In the genomic region with DNA sequence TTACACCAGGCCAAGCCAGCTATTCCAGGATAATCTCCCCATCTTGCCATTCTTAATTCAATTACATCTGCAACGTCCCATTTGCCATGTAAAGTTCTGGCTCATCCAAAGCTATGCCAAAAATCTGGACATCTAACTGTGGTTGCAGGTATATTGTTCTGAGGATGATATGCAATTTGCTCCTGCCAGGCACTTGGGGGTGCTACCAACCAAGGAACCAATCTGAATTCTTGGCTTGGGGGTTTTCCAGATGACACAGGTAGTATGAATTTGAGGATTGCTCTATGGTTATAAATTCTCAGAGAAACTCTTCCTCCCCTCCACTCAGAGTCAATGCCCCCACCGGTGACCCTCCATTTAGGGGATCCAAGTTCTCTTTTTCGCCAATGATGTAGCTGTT, we compare ENCODE assay signal across 8 cellular contexts. TPM values are rescaled to one million over a fixed set of nuclear protein-coding genes. Genes with fewer than 3 reads are reported as not detected.
DNase-seq lines count a peak whose midpoint lies in the region; ATAC-seq and TF ChIP-seq lines count a peak whose summit lies in the region.

No MANE protein-coding gene starts in this region.

- peak; percentile 70 for TF ChIP-seq CTCF in GM10266 (IDR thresholded peaks at IDR 0.05; ENCODE audit: control insufficient read depth, insufficient read depth, low read depth, missing control alignments)
- TF ChIP-seq CTCF in dorsolateral prefrontal cortex (IDR thresholded peaks at IDR 0.05 in 54 of 56, conservative IDR thresholded peaks at IDR 0.05 in 2 of 56; ENCODE audit: low read depth in 1 of 56, partially characterized antibody in 56 of 56), result peak in 48 of 56 donors; percentile 19 to 68 (median 45)

- H3K27me3 ChIP-seq in dorsolateral prefrontal cortex, result no peaks in the 10 kb centered on the region

- no peak overlapping the region for H3K4me3 ChIP-seq in dorsolateral prefrontal cortex

- DNase-seq in 8988T (peak; percentile 38), GM10266 (ENCODE audit: extremely low spot score) (peak; percentile 55), SK-N-DZ (ENCODE audit: low spot score) (peak; percentile 32), dorsolateral prefrontal cortex (no peak), renal cortical epithelial cell (ENCODE audit: low read depth) (peak; percentile 40)

- peak overlapping the region in 38 of 59 donors; percentile 1 to 87 (median 52) for H3K27ac ChIP-seq in dorsolateral prefrontal cortex

- ATAC-seq in HG02970 (IDR thresholded peaks at IDR 0.05; ENCODE audit: low FRiP score, unreplicated experiment), result no peak
- ATAC-seq in HG03565 (IDR thresholded peaks at IDR 0.05; ENCODE audit: unreplicated experiment), result no peak
- ATAC-seq in GM18502 (IDR thresholded peaks at IDR 0.05; ENCODE audit: poor library complexity, unreplicated experiment), result no peak

- intact Hi-C loops in dorsolateral prefrontal cortex (cut with DNase I), result loop anchor here (5.0 to 10.0 kb wide), 3 partner anchors 280 to 432 kb away; a partner anchor contains a TSS

RNA-seq across cellular contexts. Expression of a gene that starts 33.0 kb away (rescaled TPM):
- polyA plus RNA-seq in SK-N-DZ (2014; cell fraction: cytosol; rRNA removed), result 0.25 and 0.67 TPM in 2 replicates
- polyA plus RNA-seq in SK-N-DZ (2014; cell fraction: nucleus; rRNA removed), result 0.19 and 0.60 TPM in 2 replicates
- total RNA-seq in dorsolateral prefrontal cortex, result 100 to 1,000 TPM in 6 of 120 experiments, 10 to 100 TPM in 114; 41.1 to 127 (median 74.6) TPM
- total RNA-seq in renal cortical epithelial cell, result 46.2 and 59.1 TPM in 2 replicates

Comparison
In these comparisons a context has a peak if more than half of its experiments do, and no peak if none do; other contexts are left out.
1. DNase-seq: peak in 8988T (single experiment), GM10266 (single experiment), SK-N-DZ (single experiment) and renal cortical epithelial cell (single experiment); none in dorsolateral prefrontal cortex (0 of 10).